1 cellular context compared by ENCODE assay signal in genomic region chr15:65377105-65377975, GRCh38.
TF ChIP-seq lines count a peak whose summit lies in the region.

No MANE protein-coding gene starts in this region.

TF ChIP-seq in WTC11, 78 proteins besides CTCF, POLR2A, EP300 and RAD21 (continued from another document):
- TF ChIP-seq ZBTB43 (CRISPR knock-in tag; IDR thresholded peaks at IDR 0.05) (peak; percentile 12; the same call in 1 of the 2 replicates), GABPB1 (CRISPR knock-in tag; IDR thresholded peaks at IDR 0.05) (no peak), TCF7 (CRISPR knock-in tag; IDR thresholded peaks at IDR 0.05; ENCODE audit: low read depth) (0 out of 2 replicates have a peak, but pooled peaks have one; percentile 39), KAT7 (CRISPR knock-in tag; IDR thresholded peaks at IDR 0.05; ENCODE audit: borderline replicate concordance) (no peak)
